ENCODE assay signal across 24 cellular contexts in the genomic region with DNA sequence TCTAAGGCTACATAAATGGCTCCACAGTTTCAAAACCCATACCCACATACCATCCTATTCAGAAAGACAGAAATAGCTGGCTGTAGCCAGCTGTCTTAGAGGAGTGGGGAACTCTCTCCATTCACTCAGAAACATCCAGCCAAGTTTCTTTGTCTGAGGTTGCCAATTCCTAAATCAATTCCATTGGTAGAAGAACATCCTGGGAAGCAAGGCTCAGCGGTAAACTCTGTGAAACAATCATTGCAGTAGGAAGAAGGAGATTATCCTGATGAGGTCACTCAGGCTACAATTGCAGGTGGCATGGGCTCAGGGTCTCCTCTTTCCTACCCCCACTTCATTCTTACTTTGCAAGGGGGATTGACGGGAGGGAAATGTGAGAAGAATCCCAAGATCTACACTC.
DNase-seq lines count a peak whose midpoint lies in the region; FAIRE-seq and TF ChIP-seq lines count a peak whose summit lies in the region.
"Had no signal": no experiment of that assay in that cellular context is flagged by ENCODE, and none has a peak within 500 bp of the region (broad histone marks: within the 10 kb centered on the region; RNA-seq: fewer than 3 reads in every experiment).

No MANE protein-coding gene starts in this region.

- no peaks in the 10 kb centered on the region for H3K79me2 ChIP-seq in H9 (ENCODE audit: insufficient read depth, low read length)

- H3K4me3 ChIP-seq in iPS-20b (ENCODE audit: low read length): peak overlapping the region; percentile 26; the same call in 1 of the 2 replicates
- no peak overlapping the region for H3K4me3 ChIP-seq in neuronal stem cell (ENCODE audit: low read length in 2 of 2)
- no peak overlapping the region for H3K4me3 ChIP-seq in ovary
- H3K4me3 ChIP-seq: SJSA1 had no signal

- no peak for TF ChIP-seq CTCF in H9 (conservative IDR thresholded peaks at IDR 0.05)
- TF ChIP-seq CTCF in ovary (IDR thresholded peaks at IDR 0.05): no peak

- H3K23ac ChIP-seq in H9 (ENCODE audit: insufficient read length, low read depth, low read length): no peak overlapping the region
- H3K23ac ChIP-seq in neuronal stem cell (ENCODE audit: low read depth, low read length, poor library complexity): no peak overlapping the region

- H2AFZ ChIP-seq in H9 (ENCODE audit: low read length): no peak overlapping the region
- H2AFZ ChIP-seq in neuronal stem cell (ENCODE audit: low read length): peak overlapping the region; percentile 50

- intact Hi-C loops in ovary (cut with DNase I): no loop called here

- peaks cover 47 to 48% of the 10 kb centered on the region in 2 experiments for H3K4me1 Mint-ChIP-seq in H9

- no peaks in the 10 kb centered on the region for H3K36me3 Mint-ChIP-seq in H9 (ENCODE audit: insufficient read depth in 1 of 3, low read depth in 3 of 3)
- H3K36me3 Mint-ChIP-seq: CD8-positive, alpha-beta memory T cell had no signal

- H3K79me1 ChIP-seq in H9 (ENCODE audit: insufficient read depth, low read depth, low read length, poor library complexity, severe bottlenecking) (no peaks in the 10 kb centered on the region), neuronal stem cell (ENCODE audit: low read depth, low read length) (no peaks in the 10 kb centered on the region)

- H3K4ac ChIP-seq in H9 (ENCODE audit: low read depth, low read length) (no peak overlapping the region), neuronal stem cell (ENCODE audit: low read length) (no peak overlapping the region)

- WGBS in H9 (ENCODE audit: extremely low coverage, insufficient read length, low lambda C conversion rate): no CpG with 5 or more reads among the region's 2 CpGs
- WGBS in neuronal stem cell (ENCODE audit: extremely low coverage in 2 of 2, insufficient read length in 2 of 2, insufficient replicate concordance in 1 of 2), 2 donors: no CpG with 5 or more reads among the region's 2 CpGs
- WGBS in ovary, 3 donors: 87 to 88% (median 87%) methylated on average over 2 of the region's 2 CpGs

- DNase-seq in H9: no peak
- peak; percentile 50 for DNase-seq in ecto neural progenitor cell (ENCODE audit: low spot score)
- peak; percentile 62 for DNase-seq in neuronal stem cell (ENCODE audit: low spot score)
- no peak for DNase-seq in urothelium cell line (ENCODE audit: low spot score)
- DNase-seq in activated CD8-positive, alpha-beta memory T cell treated with anti-CD3 and anti-CD28 coated beads, Interleukin-2, amount 50 U/mL, for 4 hours: no peak
- no peak for DNase-seq in ovary
- DNase-seq: Calu3; CD8-positive, alpha-beta memory T cell; DMS53; GDM1; GOT3; NCI-H1105 treated with DMSO at 0.1 percent for 48 hours; NCI-H1694; NCI-H2081 treated with DMSO at 0.1 percent for 48 hours; NCI-H2171 treated with DMSO at 0.1 percent for 48 hours; NCI-H524 treated with DMSO at 0.1 percent for 48 hours; NCI-H82; OCI-M1 had no signal

- H3K27me3 Mint-ChIP-seq in H9 (ENCODE audit: low read depth): no peaks in the 10 kb centered on the region

- H2BK20ac ChIP-seq in H9 (ENCODE audit: low read depth, low read length, poor library complexity, severe bottlenecking): no peak overlapping the region

- H3K9ac ChIP-seq in H9 (ENCODE audit: extremely low read depth, insufficient read length, low read length) (no peak overlapping the region), iPS-20b (ENCODE audit: low read depth, low read length) (peak overlapping the region; percentile 58; the same call in 1 of the 2 replicates), neuronal stem cell (ENCODE audit: low read depth, low read length, poor library complexity) (no peak overlapping the region)
- H3K9ac ChIP-seq: KMS-11 had no signal

- H2BK15ac ChIP-seq in H9 (ENCODE audit: low read depth, low read length): no peak overlapping the region
- no peak overlapping the region for H2BK15ac ChIP-seq in neuronal stem cell (ENCODE audit: low read length)

- H4K91ac ChIP-seq in H9 (ENCODE audit: insufficient read length, low read depth, low read length) (no peak overlapping the region), neuronal stem cell (ENCODE audit: low read depth, low read length, poor library complexity) (no peak overlapping the region)

- H3K4me1 ChIP-seq in H9 (ENCODE audit: insufficient read depth, low read length): peaks cover 9% of the 10 kb centered on the region; the same call in 1 of the 2 replicates
- H3K4me1 ChIP-seq in iPS-20b (ENCODE audit: insufficient read depth, low read length): peaks cover 34% of the 10 kb centered on the region
- peaks cover 2 to 8% of the 10 kb centered on the region in 2 donors for H3K4me1 ChIP-seq in neuronal stem cell (ENCODE audit: control insufficient read depth in 2 of 2, insufficient read depth in 1 of 2, low read depth in 1 of 2, low read length in 2 of 2)
- H3K4me1 ChIP-seq in ovary (ENCODE audit: insufficient read depth): no peaks in the 10 kb centered on the region

- H3K4me2 ChIP-seq in H9 (ENCODE audit: insufficient read depth, insufficient read length, low read length): no peak overlapping the region
- H3K4me2 ChIP-seq in neuronal stem cell (ENCODE audit: insufficient read depth, low read length, poor library complexity, severe bottlenecking): no peak overlapping the region
- H3K4me2 ChIP-seq: KMS-11 had no signal

- H3K18ac ChIP-seq in H9 (ENCODE audit: insufficient read length, low read depth, low read length) (no peak overlapping the region), neuronal stem cell (ENCODE audit: low read length) (no peak overlapping the region)

- H3K23me2 ChIP-seq in H9 (ENCODE audit: insufficient read length, low read depth, low read length, poor library complexity, severe bottlenecking): no peaks in the 10 kb centered on the region

- H4K5ac ChIP-seq in H9 (ENCODE audit: insufficient read length, low read depth, low read length): no peak overlapping the region

- H2BK5ac ChIP-seq in H9 (ENCODE audit: insufficient read length, low read length): no peak overlapping the region
- no peak overlapping the region for H2BK5ac ChIP-seq in neuronal stem cell (ENCODE audit: low read length)

- no peak overlapping the region for H3T11ph ChIP-seq in H9 (ENCODE audit: low read length)

- no peak for TF ChIP-seq POLR2A in ovary (IDR thresholded peaks at IDR 0.05)

- H3K36me3 ChIP-seq in iPS-20b (ENCODE audit: insufficient read depth, low read depth, low read length) (no peaks in the 10 kb centered on the region), neuronal stem cell (replicated peaks in 1 of 2; ENCODE audit: control insufficient read depth in 2 of 2, insufficient read depth in 2 of 2, low read length in 2 of 2) (no peaks in the 10 kb centered on the region), ovary (no peaks in the 10 kb centered on the region)
- H3K36me3 ChIP-seq: SJSA1 had no signal

- H4K8ac ChIP-seq in H9 (replicated peaks; ENCODE audit: insufficient read length, low read depth, low read length) (no peak overlapping the region), neuronal stem cell (ENCODE audit: low read depth, low read length) (no peak overlapping the region)

- TF ChIP-seq EP300 in ovary (IDR thresholded peaks at IDR 0.05): no peak

- H2AK5ac ChIP-seq in H9 (ENCODE audit: insufficient read length, low read length) (no peak overlapping the region), neuronal stem cell (ENCODE audit: low read depth, low read length) (no peak overlapping the region)

- no peaks in the 10 kb centered on the region for H4K20me1 ChIP-seq in H9 (ENCODE audit: control insufficient read depth, insufficient read depth, insufficient read length)

- H3K56ac ChIP-seq in H9 (ENCODE audit: insufficient read length, low read depth, low read length): no peak overlapping the region

- no peaks in the 10 kb centered on the region for H3K9me3 ChIP-seq in H9 (ENCODE audit: control insufficient read depth, low read depth, low read length)
- H3K9me3 ChIP-seq in iPS-20b (ENCODE audit: insufficient read depth, low read depth, low read length): no peaks in the 10 kb centered on the region
- no peaks in the 10 kb centered on the region for H3K9me3 ChIP-seq in neuronal stem cell (replicated peaks in 1 of 2; ENCODE audit: control insufficient read depth in 2 of 2, insufficient read depth in 1 of 2, low read depth in 1 of 2, low read length in 2 of 2)
- H3K9me3 ChIP-seq in ovary: no peaks in the 10 kb centered on the region
- H3K9me3 ChIP-seq: SJSA1 had no signal

- peak overlapping the region; percentile 93 to 99 (median 96); a peak in 6 of 7 replicates for H3K27ac Mint-ChIP-seq in H9
- H3K27ac Mint-ChIP-seq: CD8-positive, alpha-beta memory T cell had no signal

- no peak for FAIRE-seq in urothelium cell line (lab: Jason Lieb, UNC)
- FAIRE-seq: GM18507 had no signal

- H3K14ac ChIP-seq in H9 (ENCODE audit: insufficient read depth, low read length): no peak overlapping the region
- no peak overlapping the region for H3K14ac ChIP-seq in neuronal stem cell (ENCODE audit: low read length)

- H3K27me3 ChIP-seq in H9 (ENCODE audit: insufficient read depth, low read length): no peaks in the 10 kb centered on the region
- H3K27me3 ChIP-seq in iPS-20b (ENCODE audit: insufficient read depth, low read length): no peaks in the 10 kb centered on the region
- H3K27me3 ChIP-seq in neuronal stem cell (ENCODE audit: control insufficient read depth in 3 of 3, insufficient read depth in 3 of 3, low read depth in 1 of 3, low read length in 3 of 3): no peaks in the 10 kb centered on the region
- H3K27me3 ChIP-seq in ovary: no peaks in the 10 kb centered on the region
- H3K27me3 ChIP-seq: SJSA1 had no signal

- peak overlapping the region; percentile 15 for H3K27ac ChIP-seq in H9 (ENCODE audit: insufficient read length, low read depth, low read length)
- peak overlapping the region; percentile 89 for H3K27ac ChIP-seq in iPS-20b (ENCODE audit: low read length)
- peak overlapping the region; percentile 86 for H3K27ac ChIP-seq in neuronal stem cell (replicated peaks; ENCODE audit: low read length)
- H3K27ac ChIP-seq in ovary: no peak overlapping the region
- H3K27ac ChIP-seq: C4-2B, HL-60, KMS-11, SJSA1 had no signal

- H2BK120ac ChIP-seq in H9 (ENCODE audit: low read depth, low read length, poor library complexity, severe bottlenecking) (no peak overlapping the region), neuronal stem cell (ENCODE audit: low read depth, low read length) (no peak overlapping the region)

- no peak overlapping the region for H2BK12ac ChIP-seq in H9 (ENCODE audit: insufficient read length, low read depth, low read length)
- H2BK12ac ChIP-seq in neuronal stem cell (ENCODE audit: low read length): no peak overlapping the region

- H3K4me3 Mint-ChIP-seq in H9: peak overlapping the region in 1 of 2 experiments; percentile 1; a peak in 2 of 5 replicates
- H3K4me3 Mint-ChIP-seq: CD8-positive, alpha-beta memory T cell had no signal

- H3K9me3 Mint-ChIP-seq in H9: no peaks in the 10 kb centered on the region
- H3K9me3 Mint-ChIP-seq: CD8-positive, alpha-beta memory T cell had no signal

Comparison
In these comparisons a context has a peak if more than half of its experiments do, and no peak if none do; other contexts are left out.
1. DNase-seq: peak in ecto neural progenitor cell (single experiment) and neuronal stem cell (single experiment); none in H9 (single experiment), urothelium cell line (single experiment), activated CD8-positive, alpha-beta memory T cell treated with anti-CD3 and anti-CD28 coated beads, Interleukin-2, amount 50 U/mL, for 4 hours (single experiment) and ovary (0 of 5).
2. H3K27ac ChIP-seq: peak in H9 (single experiment), iPS-20b (single experiment) and neuronal stem cell (single experiment); none in ovary (0 of 2).